24 cellular contexts compared by ENCODE assay signal in genomic region chr19:7895565-7895964, GRCh38. TPM values are rescaled to one million over a fixed set of nuclear protein-coding genes. Genes with fewer than 3 reads are reported as not detected.
DNase-seq lines count a peak whose midpoint lies in the region; ATAC-seq lines count a peak whose summit lies in the region.
"Had no signal": no experiment of that assay in that cellular context is flagged by ENCODE, and none has a peak within 500 bp of the region (broad histone marks: within the 10 kb centered on the region; RNA-seq: fewer than 3 reads in every experiment).

No MANE protein-coding gene starts in this region.

- H3K18ac ChIP-seq in neuronal stem cell (ENCODE audit: low read length): peak overlapping the region; percentile 38

- H3K4me3 ChIP-seq in neuronal stem cell (ENCODE audit: low read length in 2 of 2): peak overlapping the region in 1 of 2 donors; percentile 10
- H3K4me3 ChIP-seq: BLaER1 had no signal

- H3K27me3 ChIP-seq in neuronal stem cell (ENCODE audit: control insufficient read depth in 3 of 3, insufficient read depth in 3 of 3, low read depth in 1 of 3, low read length in 3 of 3): peaks cover 0 to 5% (median 0%) of the 10 kb centered on the region in 3 experiments
- H3K27me3 ChIP-seq: BLaER1 had no signal

- no peak overlapping the region for H2AFZ ChIP-seq in neuronal stem cell (ENCODE audit: low read length)

- H3K27ac ChIP-seq in neuronal stem cell (replicated peaks; ENCODE audit: low read length): no peak overlapping the region
- H3K27ac ChIP-seq: HL-60, KMS-11 had no signal

- no peaks in the 10 kb centered on the region for H3K79me1 ChIP-seq in neuronal stem cell (ENCODE audit: low read depth, low read length)

- H3K4me2 ChIP-seq in neuronal stem cell (ENCODE audit: insufficient read depth, low read length, poor library complexity, severe bottlenecking): no peak overlapping the region
- H3K4me2 ChIP-seq: BLaER1, KMS-11 had no signal

- H2BK15ac ChIP-seq in neuronal stem cell (ENCODE audit: low read length): peak overlapping the region; percentile 49

- H2AK5ac ChIP-seq in neuronal stem cell (ENCODE audit: low read depth, low read length): peak overlapping the region; percentile 46

- H3K36me3 ChIP-seq in neuronal stem cell (replicated peaks in 1 of 2; ENCODE audit: control insufficient read depth in 2 of 2, insufficient read depth in 2 of 2, low read length in 2 of 2): no peaks in the 10 kb centered on the region
- H3K36me3 ChIP-seq: BLaER1 had no signal

- H4K8ac ChIP-seq in neuronal stem cell (ENCODE audit: low read depth, low read length): no peak overlapping the region

- H3K14ac ChIP-seq in neuronal stem cell (ENCODE audit: low read length): no peak overlapping the region

- peak overlapping the region; percentile 89 for H3K23ac ChIP-seq in neuronal stem cell (ENCODE audit: low read depth, low read length, poor library complexity)

- WGBS in neuronal stem cell (ENCODE audit: extremely low coverage in 2 of 2, insufficient read length in 2 of 2, insufficient replicate concordance in 1 of 2), 2 donors: no CpG with 5 or more reads among the region's 13 CpGs

- peak overlapping the region; percentile 66 for H3K4ac ChIP-seq in neuronal stem cell (ENCODE audit: low read length)

- H2BK120ac ChIP-seq in neuronal stem cell (ENCODE audit: low read depth, low read length): no peak overlapping the region

- intact Hi-C loops in Right ventricle myocardium superior (cut with DNase I): no loop called here
- intact Hi-C loops in cardiac septum (cut with DNase I): no loop called here

- no peak overlapping the region for H3K4me3 Mint-ChIP-seq in stimulated activated effector memory CD8-positive, alpha-beta T cell treated with anti-CD3 and anti-CD28 coated beads, Interleukin-12 subunit alpha, Interleukin-12 subunit beta, amount 100 ng/mL, for 72 hours
- H3K4me3 Mint-ChIP-seq: CD4-positive, alpha-beta T cell; IgD-negative memory B cell had no signal

- no peak for DNase-seq in Right ventricle myocardium superior
- no peak for DNase-seq in cardiac septum (ENCODE audit: low spot score)
- peak; percentile 7 for DNase-seq in epidermal melanocyte (ENCODE audit: insufficient read length, low spot score)
- DNase-seq in neuronal stem cell (ENCODE audit: low spot score): no peak
- no peak for DNase-seq in stimulated activated effector memory CD8-positive, alpha-beta T cell treated with anti-CD3 and anti-CD28 coated beads, Interleukin-12 subunit alpha, Interleukin-12 subunit beta, amount 100 ng/mL, for 72 hours (ENCODE audit: low spot score in 2 of 2)
- DNase-seq: CD4-positive, alpha-beta T cell; COR-L47; DMS79; EL; GDM1; NCI-H1048; NCI-H1694; NCI-H2029 treated with DMSO at 0.1 percent for 48 hours; NCI-H526 treated with DMSO at 0.1 percent for 48 hours had no signal

- no peak overlapping the region for H2BK12ac ChIP-seq in neuronal stem cell (ENCODE audit: low read length)

- peak overlapping the region; percentile 39 for H2BK5ac ChIP-seq in neuronal stem cell (ENCODE audit: low read length)

- peak overlapping the region; percentile 44 for H3K9ac ChIP-seq in neuronal stem cell (ENCODE audit: low read depth, low read length, poor library complexity)
- H3K9ac ChIP-seq: BLaER1, KMS-11 had no signal

- no peaks in the 10 kb centered on the region for H3K9me3 ChIP-seq in neuronal stem cell (replicated peaks in 1 of 2; ENCODE audit: control insufficient read depth in 2 of 2, insufficient read depth in 1 of 2, low read depth in 1 of 2, low read length in 2 of 2)
- H3K9me3 ChIP-seq: BLaER1 had no signal

- H3K9me3 Mint-ChIP-seq in stimulated activated effector memory CD8-positive, alpha-beta T cell treated with anti-CD3 and anti-CD28 coated beads, Interleukin-12 subunit alpha, Interleukin-12 subunit beta, amount 100 ng/mL, for 72 hours: no peaks in the 10 kb centered on the region
- H3K9me3 Mint-ChIP-seq: CD4-positive, alpha-beta T cell; IgD-negative memory B cell had no signal

- no peaks in the 10 kb centered on the region for H3K36me3 Mint-ChIP-seq in stimulated activated effector memory CD8-positive, alpha-beta T cell treated with anti-CD3 and anti-CD28 coated beads, Interleukin-12 subunit alpha, Interleukin-12 subunit beta, amount 100 ng/mL, for 72 hours
- H3K36me3 Mint-ChIP-seq: IgD-negative memory B cell had no signal

- no peak overlapping the region for H4K91ac ChIP-seq in neuronal stem cell (ENCODE audit: low read depth, low read length, poor library complexity)

- ATAC-seq in Right ventricle myocardium superior (ENCODE audit: poor library complexity) (peak; percentile 11), GM18867 (IDR thresholded peaks at IDR 0.05; ENCODE audit: unreplicated experiment) (no peak), HG02623 (IDR thresholded peaks at IDR 0.05; ENCODE audit: unreplicated experiment) (no peak)
- no peak for ATAC-seq in stimulated activated effector memory CD8-positive, alpha-beta T cell treated with anti-CD3 and anti-CD28 coated beads, Interleukin-12 subunit alpha, Interleukin-12 subunit beta, amount 100 ng/mL, for 72 hours
- ATAC-seq: SK-N-SH treated with all-trans-retinoic acid at 6 μM for 48 hours had no signal

- no peak overlapping the region for H3K27ac Mint-ChIP-seq in stimulated activated effector memory CD8-positive, alpha-beta T cell treated with anti-CD3 and anti-CD28 coated beads, Interleukin-12 subunit alpha, Interleukin-12 subunit beta, amount 100 ng/mL, for 72 hours
- H3K27ac Mint-ChIP-seq: CD4-positive, alpha-beta T cell; IgD-negative memory B cell had no signal

- H3K4me1 ChIP-seq in neuronal stem cell (ENCODE audit: control insufficient read depth in 2 of 2, insufficient read depth in 1 of 2, low read depth in 1 of 2, low read length in 2 of 2): peaks cover 0 to 5% of the 10 kb centered on the region in 2 donors

- no peaks in the 10 kb centered on the region for H3K4me1 Mint-ChIP-seq in stimulated activated effector memory CD8-positive, alpha-beta T cell treated with anti-CD3 and anti-CD28 coated beads, Interleukin-12 subunit alpha, Interleukin-12 subunit beta, amount 100 ng/mL, for 72 hours
- H3K4me1 Mint-ChIP-seq: IgD-negative memory B cell had no signal

RNA-seq across cellular contexts. Expression of gene LRRC8E, which starts 7.3 kb away (rescaled TPM):
- 1.6 TPM for total RNA-seq in Right ventricle myocardium superior
- total RNA-seq in cardiac septum: 0.30 TPM
- polyA plus RNA-seq in neuronal stem cell (2013, experiment 1 of 2): 0.17 TPM
- 0.24 TPM for polyA plus RNA-seq in neuronal stem cell (2013, experiment 2 of 2)
- total RNA-seq: CD4-positive, alpha-beta T cell had no signal
- polyA plus RNA-seq: IgD-negative memory B cell had no signal

RNA-seq across cellular contexts. Expression of gene MAP2K7, which starts 8.1 kb away (rescaled TPM):
- 27.5 TPM for total RNA-seq in Right ventricle myocardium superior
- 28.6 TPM for total RNA-seq in cardiac septum
- polyA plus RNA-seq in neuronal stem cell (2013, experiment 1 of 2): 32.5 TPM
- polyA plus RNA-seq in neuronal stem cell (2013, experiment 2 of 2): 32.3 TPM

RNA-seq across cellular contexts. Expression of gene TGFBR3L, which starts 19.1 kb away (rescaled TPM):
- total RNA-seq in Right ventricle myocardium superior (10.9 TPM), cardiac septum (3.0 TPM)
- polyA plus RNA-seq in neuronal stem cell (2013, experiment 1 of 2): 1.3 TPM
- 1.9 TPM for polyA plus RNA-seq in neuronal stem cell (2013, experiment 2 of 2)
- total RNA-seq: H4 had no signal
- polyA plus RNA-seq: AG04450, IgD-negative memory B cell had no signal

RNA-seq across cellular contexts. Expression of gene PRR36, which starts 21.4 kb away (rescaled TPM):
- total RNA-seq in Right ventricle myocardium superior: 0.08 TPM
- total RNA-seq in cardiac septum: 0.13 TPM
- 21.9 TPM for polyA plus RNA-seq in neuronal stem cell (2013, experiment 1 of 2)
- 22.3 TPM for polyA plus RNA-seq in neuronal stem cell (2013, experiment 2 of 2)
- total RNA-seq: H4, NCI-H460 had no signal
- polyA plus RNA-seq: AG04450, IgD-negative memory B cell had no signal

RNA-seq across cellular contexts. Expression of gene SNAPC2, which starts 24.6 kb away (rescaled TPM):
- 9.4 TPM for total RNA-seq in Right ventricle myocardium superior
- 12.3 TPM for total RNA-seq in cardiac septum
- 35.6 TPM for polyA plus RNA-seq in neuronal stem cell (2013, experiment 1 of 2)
- 32.9 TPM for polyA plus RNA-seq in neuronal stem cell (2013, experiment 2 of 2)
